14 cellular contexts compared by ENCODE assay signal in the genomic region with DNA sequence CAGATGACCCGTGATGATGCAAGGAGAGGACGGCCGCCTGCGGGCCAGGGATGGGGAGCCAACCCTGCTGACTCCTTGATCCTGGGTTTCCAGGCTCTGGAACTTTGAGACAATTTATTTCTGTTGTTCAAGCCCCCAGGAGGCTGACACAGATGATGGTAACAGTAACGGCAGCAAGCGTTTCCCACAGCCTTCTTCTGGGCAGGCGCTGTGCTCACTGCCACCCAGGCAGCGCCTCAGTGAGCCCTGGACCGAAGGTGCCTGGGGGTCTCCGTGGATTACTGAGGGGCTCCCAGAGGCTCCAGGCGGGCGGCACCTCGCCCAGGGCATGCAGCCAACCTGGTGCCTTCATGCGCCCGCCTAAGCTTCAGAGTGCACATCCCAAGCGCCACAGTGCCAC.
DNase-seq lines count a peak whose midpoint lies in the region; ATAC-seq, FAIRE-seq and TF ChIP-seq lines count a peak whose summit lies in the region.
"Had no signal": no experiment of that assay in that cellular context is flagged by ENCODE, and none has a peak within 500 bp of the region (broad histone marks: within the 10 kb centered on the region; RNA-seq: fewer than 3 reads in every experiment).

No MANE protein-coding gene starts in this region.

- TF ChIP-seq CTCF in WTC11 (IDR thresholded peaks at IDR 0.05), result no peak
- TF ChIP-seq CTCF in osteoblast (IDR thresholded peaks at IDR 0.05; ENCODE audit: extremely low read depth, low read depth, low read length), result no peak
- TF ChIP-seq CTCF in D721Med (IDR thresholded peaks at IDR 0.05; ENCODE audit: insufficient read depth, missing control alignments), result no peak
- no peak for TF ChIP-seq CTCF in H9 (conservative IDR thresholded peaks at IDR 0.05)
- TF ChIP-seq CTCF in neural progenitor cell (IDR thresholded peaks at IDR 0.05), result no peak

- FAIRE-seq in D721Med (lab: Jason Lieb, UNC), result no peak

- H3K4ac ChIP-seq in H9 (ENCODE audit: low read depth, low read length), result no peak overlapping the region

- H2BK12ac ChIP-seq in H9 (ENCODE audit: insufficient read length, low read depth, low read length), result no peak overlapping the region

- peaks cover 27% of the 10 kb centered on the region for H3K4me1 Mint-ChIP-seq in WTC11
- H3K4me1 Mint-ChIP-seq in H9, result peaks cover 30 to 33% of the 10 kb centered on the region in 2 experiments
- H3K4me1 Mint-ChIP-seq in neural progenitor cell, result peaks cover 30% of the 10 kb centered on the region
- H3K4me1 Mint-ChIP-seq: B cell; CD14-positive monocyte; CD4-positive, alpha-beta memory T cell had no signal

- intact Hi-C loops in Right ventricle myocardium inferior (cut with DNase I), result no loop called here
- intact Hi-C loops in Right ventricle myocardium superior (cut with DNase I), result no loop called here

- WGBS in H9 (ENCODE audit: extremely low coverage, insufficient read length, low lambda C conversion rate), result no CpG with 5 or more reads among the region's 16 CpGs

- H3K4me1 ChIP-seq in osteoblast (ENCODE audit: insufficient read depth, low read length) (no peaks in the 10 kb centered on the region), H9 (ENCODE audit: insufficient read depth, low read length) (peaks cover 5% of the 10 kb centered on the region; the same call in 1 of the 2 replicates), neural progenitor cell (peaks cover 10% of the 10 kb centered on the region)
- H3K4me1 ChIP-seq: HAP-1 had no signal

- H3K27ac Mint-ChIP-seq in WTC11 (peak overlapping the region; percentile 50; the same call in 1 of the 2 replicates), H9 (peak overlapping the region in 1 of 3 experiments; percentile 77; a peak in 1 of 7 replicates), neural progenitor cell (no peak overlapping the region)
- H3K27ac Mint-ChIP-seq: B cell; CD14-positive monocyte; CD4-positive, alpha-beta memory T cell had no signal

- H4K91ac ChIP-seq in H9 (ENCODE audit: insufficient read length, low read depth, low read length), result no peak overlapping the region

- H3T11ph ChIP-seq in H9 (ENCODE audit: low read length), result no peak overlapping the region

- H3K27me3 Mint-ChIP-seq in WTC11 (ENCODE audit: low read depth), result no peaks in the 10 kb centered on the region
- H3K27me3 Mint-ChIP-seq in H9 (ENCODE audit: low read depth), result no peaks in the 10 kb centered on the region; the same call in 1 of the 2 replicates
- H3K27me3 Mint-ChIP-seq in neural progenitor cell (ENCODE audit: insufficient read depth, low read depth), result peaks cover 16% of the 10 kb centered on the region
- H3K27me3 Mint-ChIP-seq: CD4-positive, alpha-beta memory T cell had no signal

- no peak overlapping the region for H3K18ac ChIP-seq in H9 (ENCODE audit: insufficient read length, low read depth, low read length)

- no peak overlapping the region for H2BK20ac ChIP-seq in H9 (ENCODE audit: low read depth, low read length, poor library complexity, severe bottlenecking)

- DNase-seq in Right ventricle myocardium inferior (ENCODE audit: missing footprints) (peak; percentile 45), Right ventricle myocardium superior (no peak), WTC11 (ENCODE audit: low spot score) (no peak), osteoblast (ENCODE audit: insufficient read length, low spot score, missing footprints) (peak; percentile 51), D721Med (ENCODE audit: insufficient read length, low spot score) (no peak), H9 (no peak), neural progenitor cell (ENCODE audit: low spot score) (no peak)
- DNase-seq: CD4-positive, alpha-beta memory T cell; DMS79 treated with DMSO at 0.1 percent for 48 hours; GF-D8; GOT3 had no signal

- H3K4me3 Mint-ChIP-seq in WTC11 (no peak overlapping the region), H9 (no peak overlapping the region), neural progenitor cell (no peak overlapping the region)
- H3K4me3 Mint-ChIP-seq: B cell; CD14-positive monocyte; CD4-positive, alpha-beta memory T cell had no signal

- no peaks in the 10 kb centered on the region for H3K36me3 ChIP-seq in osteoblast (ENCODE audit: insufficient read depth, low read length)
- no peaks in the 10 kb centered on the region for H3K36me3 ChIP-seq in neural progenitor cell
- H3K36me3 ChIP-seq: HAP-1 had no signal

- H3K36me3 Mint-ChIP-seq in WTC11, result no peaks in the 10 kb centered on the region
- H3K36me3 Mint-ChIP-seq in H9 (ENCODE audit: insufficient read depth in 1 of 3, low read depth in 3 of 3), result no peaks in the 10 kb centered on the region
- no peaks in the 10 kb centered on the region for H3K36me3 Mint-ChIP-seq in neural progenitor cell
- H3K36me3 Mint-ChIP-seq: CD14-positive monocyte had no signal

- H2BK120ac ChIP-seq in H9 (ENCODE audit: low read depth, low read length, poor library complexity, severe bottlenecking), result no peak overlapping the region

- no peak overlapping the region for H4K5ac ChIP-seq in H9 (ENCODE audit: insufficient read length, low read depth, low read length)

- H3K9ac ChIP-seq in H9 (ENCODE audit: extremely low read depth, insufficient read length, low read length), result no peak overlapping the region
- no peak overlapping the region for H3K9ac ChIP-seq in neural progenitor cell

- H3K9me3 ChIP-seq in osteoblast (ENCODE audit: low read depth, low read length) (no peaks in the 10 kb centered on the region), H9 (ENCODE audit: control insufficient read depth, low read depth, low read length) (no peaks in the 10 kb centered on the region), neural progenitor cell (ENCODE audit: low read depth) (no peaks in the 10 kb centered on the region)
- H3K9me3 ChIP-seq: HAP-1 had no signal

- H4K20me1 ChIP-seq in osteoblast (ENCODE audit: insufficient read depth, low read length) (no peaks in the 10 kb centered on the region), H9 (ENCODE audit: control insufficient read depth, insufficient read depth, insufficient read length) (no peaks in the 10 kb centered on the region), neural progenitor cell (ENCODE audit: low read depth) (no peaks in the 10 kb centered on the region)

- no peak for ATAC-seq in Right ventricle myocardium inferior
- ATAC-seq in Right ventricle myocardium superior (ENCODE audit: poor library complexity), result no peak
- no peak for ATAC-seq in WTC11

- no peak overlapping the region for H2BK5ac ChIP-seq in H9 (ENCODE audit: insufficient read length, low read length)

- no peak overlapping the region for H2AFZ ChIP-seq in osteoblast (ENCODE audit: low read length)
- H2AFZ ChIP-seq in H9 (ENCODE audit: low read length), result no peak overlapping the region
- no peak overlapping the region for H2AFZ ChIP-seq in neural progenitor cell (replicated peaks)

- H3K27ac ChIP-seq in osteoblast (ENCODE audit: low read depth, low read length) (no peak overlapping the region), H9 (ENCODE audit: insufficient read length, low read depth, low read length) (no peak overlapping the region), neural progenitor cell (no peak overlapping the region)

- CTCF ChIA-PET in WTC11 (lab: Charles Lee), result no interaction called here

- POLR2A ChIA-PET in WTC11 (lab: Charles Lee), result no interaction called here

- H2AK5ac ChIP-seq in H9 (ENCODE audit: insufficient read length, low read length), result no peak overlapping the region

- H3K23ac ChIP-seq in H9 (ENCODE audit: insufficient read length, low read depth, low read length), result no peak overlapping the region

- no peaks in the 10 kb centered on the region for H3F3A ChIP-seq in neural progenitor cell (ENCODE audit: low read depth)

- H3K14ac ChIP-seq in H9 (ENCODE audit: insufficient read depth, low read length), result no peak overlapping the region

- H3K23me2 ChIP-seq in H9 (ENCODE audit: insufficient read length, low read depth, low read length, poor library complexity, severe bottlenecking), result no peaks in the 10 kb centered on the region

- H3K56ac ChIP-seq in H9 (ENCODE audit: insufficient read length, low read depth, low read length), result no peak overlapping the region

- H3K4me3 ChIP-seq in osteoblast (ENCODE audit: insufficient read depth, low read length) (no peak overlapping the region), neural progenitor cell (no peak overlapping the region)
- H3K4me3 ChIP-seq: HAP-1 had no signal

- H3K4me2 ChIP-seq in osteoblast (ENCODE audit: insufficient read depth, low read length) (no peak overlapping the region), H9 (ENCODE audit: insufficient read depth, insufficient read length, low read length) (no peak overlapping the region), neural progenitor cell (no peak overlapping the region)

- no peaks in the 10 kb centered on the region for H3K79me1 ChIP-seq in H9 (ENCODE audit: insufficient read depth, low read depth, low read length, poor library complexity, severe bottlenecking)

- no peak overlapping the region for H4K8ac ChIP-seq in H9 (replicated peaks; ENCODE audit: insufficient read length, low read depth, low read length)

- H3K27me3 ChIP-seq in osteoblast (ENCODE audit: insufficient read depth, low read length) (peaks cover 30% of the 10 kb centered on the region), H9 (ENCODE audit: insufficient read depth, low read length) (no peaks in the 10 kb centered on the region), neural progenitor cell (no peaks in the 10 kb centered on the region)

- H3K79me2 ChIP-seq in osteoblast (ENCODE audit: insufficient read depth, low read length) (no peaks in the 10 kb centered on the region), H9 (ENCODE audit: insufficient read depth, low read length) (no peaks in the 10 kb centered on the region), neural progenitor cell (ENCODE audit: low read depth) (no peaks in the 10 kb centered on the region)

- no peak overlapping the region for H2BK15ac ChIP-seq in H9 (ENCODE audit: low read depth, low read length)

- H3K9me3 Mint-ChIP-seq in WTC11 (no peaks in the 10 kb centered on the region), H9 (no peaks in the 10 kb centered on the region), neural progenitor cell (no peaks in the 10 kb centered on the region)

TF ChIP-seq in WTC11, 78 proteins besides CTCF, POLR2A, EP300 and RAD21 (continues in another document):
- no peak for TF ChIP-seq JUN (CRISPR knock-in tag; IDR thresholded peaks at IDR 0.05)
- TF ChIP-seq IRF2 (CRISPR knock-in tag; IDR thresholded peaks at IDR 0.05; ENCODE audit: borderline replicate concordance, low read depth), result no peak
- no peak for TF ChIP-seq ZNF121 (CRISPR knock-in tag; IDR thresholded peaks at IDR 0.05)
- no peak for TF ChIP-seq ZNF416 (CRISPR knock-in tag; IDR thresholded peaks at IDR 0.05)

Comparison
In these comparisons a context has a peak if more than half of its experiments do, and no peak if none do; other contexts are left out.
1. DNase-seq: peak in Right ventricle myocardium inferior (single experiment) and osteoblast (single experiment); none in Right ventricle myocardium superior (single experiment), WTC11 (single experiment), D721Med (single experiment), H9 (single experiment) and neural progenitor cell (single experiment).